Comparison of ENCODE assay signal across 14 cellular contexts in genomic region chr7:93011351-93012294, GRCh38.
DNase-seq lines count a peak whose midpoint lies in the region; TF ChIP-seq lines count a peak whose summit lies in the region.
"Had no signal": no experiment of that assay in that cellular context is flagged by ENCODE, and none has a peak within 500 bp of the region (broad histone marks: within the 10 kb centered on the region; RNA-seq: fewer than 3 reads in every experiment).

No MANE protein-coding gene starts in this region.

- peaks cover 37% of the 10 kb centered on the region for H3K4me1 Mint-ChIP-seq in chondrocyte (ENCODE audit: low read depth)
- peaks cover 8% of the 10 kb centered on the region for H3K4me1 Mint-ChIP-seq in activated naive CD4-positive, alpha-beta T cell treated with anti-CD3 and anti-CD28 coated beads, Interleukin-2, amount 10 ng/mL, durations not matched to agents 7 days and 5 days
- H3K4me1 Mint-ChIP-seq: natural killer cell had no signal

- H2BK120ac ChIP-seq in mesendoderm (ENCODE audit: low read depth, low read length) = no peak overlapping the region

- H3K4me3 ChIP-seq in spleen (no peak overlapping the region), mesendoderm (ENCODE audit: low read length) (no peak overlapping the region)
- H3K4me3 ChIP-seq: BLaER1 had no signal

- H3K27me3 ChIP-seq in spleen (replicated peaks in 1 of 7) (no peaks in the 10 kb centered on the region), mesendoderm (ENCODE audit: insufficient read depth, low read length, poor library complexity) (no peaks in the 10 kb centered on the region)
- H3K27me3 ChIP-seq: BLaER1 had no signal

- H3K18ac ChIP-seq in mesendoderm (ENCODE audit: low read length) = no peak overlapping the region

- no peak overlapping the region for H4K5ac ChIP-seq in mesendoderm (ENCODE audit: low read length)

- intact Hi-C loops in spleen (cut with DNase I; ENCODE audit: low total_unique reads) = no loop called here

- no peaks in the 10 kb centered on the region for H3K27me3 Mint-ChIP-seq in chondrocyte (ENCODE audit: low read depth)
- no peaks in the 10 kb centered on the region for H3K27me3 Mint-ChIP-seq in activated naive CD4-positive, alpha-beta T cell treated with anti-CD3 and anti-CD28 coated beads, Interleukin-2, amount 10 ng/mL, durations not matched to agents 7 days and 5 days

- H4K8ac ChIP-seq in mesendoderm (ENCODE audit: low read depth, low read length) = no peak overlapping the region

- CTCF ChIA-PET in activated naive CD4-positive, alpha-beta T cell treated with anti-CD3 and anti-CD28 coated beads, Interleukin-2, amount 10 ng/mL, durations not matched to agents 7 days and 5 days (lab: Charles Lee) = interaction anchor here (0.7 kb wide), 1 partner anchor 152 kb away, joined by 3 read pairs; no protein-coding TSS in a partner anchor

- no peak for TF ChIP-seq POLR2A in spleen (IDR thresholded peaks at IDR 0.05)

- H3K56ac ChIP-seq in mesendoderm (ENCODE audit: low read length) = no peak overlapping the region

- H3K4me3 Mint-ChIP-seq in chondrocyte (ENCODE audit: unreplicated experiment) = no peak overlapping the region
- no peak overlapping the region for H3K4me3 Mint-ChIP-seq in activated naive CD4-positive, alpha-beta T cell treated with anti-CD3 and anti-CD28 coated beads, Interleukin-2, amount 10 ng/mL, durations not matched to agents 7 days and 5 days
- H3K4me3 Mint-ChIP-seq: endodermal cell, natural killer cell had no signal

- H3K79me1 ChIP-seq in mesendoderm (ENCODE audit: low read length) = no peaks in the 10 kb centered on the region

- H3K36me3 Mint-ChIP-seq in chondrocyte (ENCODE audit: low read depth) = no peaks in the 10 kb centered on the region
- no peaks in the 10 kb centered on the region for H3K36me3 Mint-ChIP-seq in activated naive CD4-positive, alpha-beta T cell treated with anti-CD3 and anti-CD28 coated beads, Interleukin-2, amount 10 ng/mL, durations not matched to agents 7 days and 5 days
- H3K36me3 Mint-ChIP-seq: natural killer cell had no signal

- H3K9me3 Mint-ChIP-seq in chondrocyte (ENCODE audit: low read depth) = no peaks in the 10 kb centered on the region
- H3K9me3 Mint-ChIP-seq in activated naive CD4-positive, alpha-beta T cell treated with anti-CD3 and anti-CD28 coated beads, Interleukin-2, amount 10 ng/mL, durations not matched to agents 7 days and 5 days = no peaks in the 10 kb centered on the region
- H3K9me3 Mint-ChIP-seq: endodermal cell, natural killer cell had no signal

- H2BK5ac ChIP-seq in mesendoderm (ENCODE audit: low read length) = no peak overlapping the region

- WGBS in spleen, 5 donors = 79 to 92% (median 84%) methylated on average over 7 of the region's 7 CpGs
- no CpG with 5 or more reads among the region's 7 CpGs for WGBS in mesendoderm (ENCODE audit: extremely low coverage, insufficient coverage, low lambda C conversion rate)

- TF ChIP-seq CTCF in chondrocyte (IDR thresholded peaks at IDR 0.05) (no peak), spleen (IDR thresholded peaks at IDR 0.05 in 8 of 11, conservative IDR thresholded peaks at IDR 0.05 in 3 of 11) (no peak)

- H3K4me1 ChIP-seq in spleen = peaks cover 0 to 11% (median 0%) of the 10 kb centered on the region in 6 donors
- peaks cover 4% of the 10 kb centered on the region for H3K4me1 ChIP-seq in mesendoderm (ENCODE audit: control insufficient read depth, low read depth, low read length)

- no peak overlapping the region for H3K4me2 ChIP-seq in mesendoderm (ENCODE audit: low read length)
- H3K4me2 ChIP-seq: BLaER1 had no signal

- H2BK15ac ChIP-seq in mesendoderm (replicated peaks; ENCODE audit: low read depth) = no peak overlapping the region

- H3K23ac ChIP-seq in mesendoderm (ENCODE audit: low read length) = no peak overlapping the region

- peak overlapping the region; percentile 60 for H3K27ac Mint-ChIP-seq in chondrocyte (ENCODE audit: unreplicated experiment)
- H3K27ac Mint-ChIP-seq in activated naive CD4-positive, alpha-beta T cell treated with anti-CD3 and anti-CD28 coated beads, Interleukin-2, amount 10 ng/mL, durations not matched to agents 7 days and 5 days = no peak overlapping the region
- H3K27ac Mint-ChIP-seq: endodermal cell, natural killer cell had no signal

- no peak overlapping the region for H3K9ac ChIP-seq in mesendoderm (ENCODE audit: low read length)
- H3K9ac ChIP-seq: BLaER1 had no signal

- no peaks in the 10 kb centered on the region for H3K79me2 ChIP-seq in mesendoderm (ENCODE audit: control insufficient read depth, insufficient read depth, low read length)

- H3K27ac ChIP-seq in spleen (no peak overlapping the region), mesendoderm (ENCODE audit: low read depth, low read length) (no peak overlapping the region)
- H3K27ac ChIP-seq: BLaER1, HL-60 had no signal

- H3K36me3 ChIP-seq in spleen (no peaks in the 10 kb centered on the region), mesendoderm (ENCODE audit: control insufficient read depth, insufficient read depth, low read length) (no peaks in the 10 kb centered on the region)
- H3K36me3 ChIP-seq: BLaER1 had no signal

- H3K4ac ChIP-seq in mesendoderm (ENCODE audit: low read depth, low read length) = no peak overlapping the region

- H3K9me3 ChIP-seq in spleen = no peaks in the 10 kb centered on the region
- H3K9me3 ChIP-seq: BLaER1 had no signal

- peak; percentile 65 for DNase-seq in AG08396 (ENCODE audit: low spot score)
- DNase-seq in M059J (ENCODE audit: low read depth) = peak; percentile 90
- no peak for DNase-seq in chondrocyte (ENCODE audit: low spot score)
- peak; percentile 73 for DNase-seq in kidney tubule cell (ENCODE audit: low spot score)
- DNase-seq in activated naive CD4-positive, alpha-beta T cell treated with anti-CD3 and anti-CD28 coated beads, Interleukin-2, amount 10 ng/mL, durations not matched to agents 7 days and 5 days = no peak
- no peak for DNase-seq in spleen
- no peak for DNase-seq in mesendoderm
- DNase-seq in stimulated activated CD4-positive, alpha-beta T cell treated with anti-CD3 and anti-CD28 coated beads, Interleukin-2, amount 100 ng/mL, for 24 hours = no peak
- DNase-seq: amygdala, endodermal cell, natural killer cell, NCI-H526 treated with DMSO at 0.1 percent for 48 hours had no signal

- H2AK5ac ChIP-seq in mesendoderm (ENCODE audit: low read length) = no peak overlapping the region

Comparison
In these comparisons a context has a peak if more than half of its experiments do, and no peak if none do; other contexts are left out.
1. DNase-seq: peak in AG08396 (single experiment), M059J (single experiment) and kidney tubule cell (single experiment); none in chondrocyte (single experiment), activated naive CD4-positive, alpha-beta T cell treated with anti-CD3 and anti-CD28 coated beads, Interleukin-2, amount 10 ng/mL, durations not matched to agents 7 days and 5 days (single experiment), spleen (single experiment), mesendoderm (single experiment) and stimulated activated CD4-positive, alpha-beta T cell treated with anti-CD3 and anti-CD28 coated beads, Interleukin-2, amount 100 ng/mL, for 24 hours (0 of 2).